ENCODE assay signal across 1 cellular context in genomic region chr14:50688875-50689274, GRCh38.
TF ChIP-seq lines count a peak whose summit lies in the region.

No MANE protein-coding gene starts in this region.

TF ChIP-seq in WTC11, 78 proteins besides CTCF, POLR2A, EP300 and RAD21:
- TF ChIP-seq PRDM15 (CRISPR knock-in tag; IDR thresholded peaks at IDR 0.05) (no peak), ZBTB21 (CRISPR knock-in tag; IDR thresholded peaks at IDR 0.05; ENCODE audit: borderline replicate concordance) (0 out of 2 replicates have a peak, but pooled peaks have one; percentile 28), CREM (CRISPR knock-in tag; IDR thresholded peaks at IDR 0.05) (no peak), IRF2 (CRISPR knock-in tag; IDR thresholded peaks at IDR 0.05; ENCODE audit: borderline replicate concordance, low read depth) (no peak), CBFB (CRISPR knock-in tag; IDR thresholded peaks at IDR 0.05; ENCODE audit: low read depth) (no peak), HMGA2 (CRISPR knock-in tag; IDR thresholded peaks at IDR 0.05) (no peak), ZNF121 (CRISPR knock-in tag; IDR thresholded peaks at IDR 0.05) (peak; percentile 71; the same call in 1 of the 2 replicates)
